In the genomic region with DNA sequence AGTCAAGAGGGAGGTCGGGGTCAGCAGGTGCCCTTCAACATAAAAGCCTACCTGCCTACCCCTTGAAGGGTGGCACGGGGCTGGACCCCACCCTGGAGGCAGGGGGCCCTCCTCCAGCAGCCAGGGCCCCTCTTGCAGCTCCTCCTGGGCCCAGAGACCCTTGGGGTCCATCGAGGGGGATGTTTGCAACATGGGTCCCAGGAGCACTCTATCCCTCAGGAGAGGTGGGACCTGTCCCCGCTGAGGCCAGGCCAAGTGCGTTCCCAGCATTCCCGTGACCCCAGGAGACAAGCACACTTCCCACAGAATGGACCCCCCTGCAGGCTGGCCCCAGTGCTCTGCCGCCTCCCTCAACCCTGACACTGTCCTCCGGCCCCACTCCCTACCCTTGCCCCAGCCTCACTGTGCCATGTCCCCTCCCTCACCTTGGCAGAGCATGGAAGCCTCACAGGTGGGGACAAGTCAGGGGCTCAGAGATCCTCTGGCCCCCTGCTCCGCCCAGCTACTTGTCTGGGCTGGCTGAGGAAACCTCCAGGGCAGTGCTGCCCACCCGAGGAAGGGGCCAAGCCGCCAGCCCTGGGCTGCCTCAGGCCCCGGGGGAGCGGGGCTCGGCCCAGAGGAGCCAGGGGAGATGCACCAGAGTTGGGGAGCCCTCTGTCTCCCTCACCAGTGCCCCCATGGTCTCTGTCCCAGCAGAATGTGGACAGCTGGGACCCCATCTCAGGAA, we compare ENCODE assay signal across 1 cellular context.
TF ChIP-seq lines count a peak whose summit lies in the region.

No MANE protein-coding gene starts in this region.

TF ChIP-seq in A549, 52 proteins besides CTCF, POLR2A, EP300 and RAD21 (continued from another document):
- TF ChIP-seq BCL3 (IDR thresholded peaks at IDR 0.05) (no peak), ESRRA (IDR thresholded peaks at IDR 0.05; ENCODE audit: borderline replicate concordance, low read length) (no peak), NPAS2 (CRISPR knock-in tag; IDR thresholded peaks at IDR 0.05; ENCODE audit: borderline replicate concordance) (no peak), RNF2 (IDR thresholded peaks at IDR 0.05; ENCODE audit: borderline replicate concordance, low read depth) (no peak), FOSB (CRISPR knock-in tag; IDR thresholded peaks at IDR 0.05) (no peak), MYC (IDR thresholded peaks at IDR 0.05; ENCODE audit: borderline replicate concordance, low read length) (no peak)
